In the genomic region with DNA sequence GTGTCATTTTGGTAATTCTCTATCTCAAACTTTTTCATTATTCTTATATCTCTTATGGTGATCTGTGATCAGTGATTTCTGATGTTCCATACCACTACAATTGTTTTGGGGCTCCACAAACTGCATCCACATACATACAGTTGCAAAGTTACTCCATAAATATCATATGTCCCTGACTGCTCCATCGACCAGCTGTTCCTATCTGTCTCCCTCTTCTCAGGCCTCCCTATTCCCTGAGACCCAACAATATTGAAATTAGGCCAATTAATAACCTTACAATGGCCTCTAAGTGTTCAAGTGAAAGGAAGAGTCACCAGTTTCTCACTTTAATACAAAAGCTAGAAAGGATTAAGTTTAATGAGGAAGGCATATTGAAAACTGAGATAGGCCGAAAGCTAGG, we compare ENCODE assay signal across 24 cellular contexts.
"Had no signal": no experiment of that assay in that cellular context is flagged by ENCODE, and none has a peak within 500 bp of the region (broad histone marks: within the 10 kb centered on the region; RNA-seq: fewer than 3 reads in every experiment).

No MANE protein-coding gene starts in this region.

- H3K27me3 Mint-ChIP-seq: activated CD4-positive, alpha-beta memory T cell treated with anti-CD3 and anti-CD28 coated beads, Interleukin-2, amount 10 ng/mL, durations not matched to agents 7 days and 5 days; activated CD4-positive, alpha-beta T cell treated with anti-CD3 and anti-CD28 coated beads for 36 hours; activated CD4-positive, alpha-beta T cell treated with anti-CD3 and anti-CD28 coated beads, Interleukin-2, amount 10 ng/mL, durations not matched to agents 24 days and 14 days; activated naive CD4-positive, alpha-beta T cell treated with anti-CD3 and anti-CD28 coated beads, Interleukin-2, amount 10 ng/mL, durations not matched to agents 7 days and 5 days; activated naive CD8-positive, alpha-beta T cell treated with anti-CD3 and anti-CD28 coated beads, Interleukin-2, amount 10 ng/mL, durations not matched to agents 7 days and 5 days; activated T-cell treated with anti-CD3 and anti-CD28 coated beads, Interleukin-2, amount 50 U/mL, for 24 hours; central memory CD8-positive, alpha-beta T cell; dendritic cell treated with granulocyte-macrophage colony-stimulating factor and Interleukin-4, amounts not matched to agents 40 ng/mL and 50 ng/mL, for 4 days had no signal

- DNase-seq: activated CD4-positive, alpha-beta memory T cell treated with anti-CD3 and anti-CD28 coated beads, Interleukin-2, amount 10 ng/mL, durations not matched to agents 7 days and 5 days; activated CD4-positive, alpha-beta T cell treated with anti-CD3 and anti-CD28 coated beads for 36 hours; activated CD4-positive, alpha-beta T cell treated with anti-CD3 and anti-CD28 coated beads, Interleukin-2, amount 10 ng/mL, durations not matched to agents 24 days and 14 days; activated CD4-positive, CD25-positive, alpha-beta regulatory T cell; activated CD4-positive, CD25-positive, alpha-beta regulatory T cell treated with anti-CD3 and anti-CD28 coated beads, Interleukin-2, amount 50 U/mL, for 72 hours; activated CD8-positive, alpha-beta memory T cell treated with anti-CD3 and anti-CD28 coated beads, Interleukin-2, amount 50 U/mL, for 48 hours; activated gamma-delta T cell; activated naive CD4-positive, alpha-beta T cell; activated naive CD4-positive, alpha-beta T cell treated with anti-CD3 and anti-CD28 coated beads, Interleukin-2, amount 10 ng/mL, durations not matched to agents 7 days and 5 days; activated naive CD8-positive, alpha-beta T cell treated with anti-CD3 and anti-CD28 coated beads, Interleukin-2, amount 10 ng/mL, durations not matched to agents 7 days and 5 days; activated T-cell treated with anti-CD3 and anti-CD28 coated beads for 4 hours; activated T-cell treated with anti-CD3 and anti-CD28 coated beads, Interleukin-2, amount 50 U/mL, for 24 hours; activated T-cell treated with anti-CD3 and anti-CD28 coated beads, Interleukin-2, amount 50 U/mL, for 72 hours; brain microvascular endothelial cell; dorsolateral prefrontal cortex; effector memory CD4-positive, alpha-beta T cell; endodermal cell; foreskin fibroblast; head of caudate nucleus; T-helper 2 cell had no signal

- H3K4me1 Mint-ChIP-seq: activated CD4-positive, alpha-beta memory T cell treated with anti-CD3 and anti-CD28 coated beads, Interleukin-2, amount 10 ng/mL, durations not matched to agents 7 days and 5 days; activated CD4-positive, alpha-beta T cell treated with anti-CD3 and anti-CD28 coated beads for 36 hours; central memory CD8-positive, alpha-beta T cell had no signal

- H3K4me3 Mint-ChIP-seq: activated CD4-positive, alpha-beta memory T cell treated with anti-CD3 and anti-CD28 coated beads, Interleukin-2, amount 10 ng/mL, durations not matched to agents 7 days and 5 days; activated CD4-positive, alpha-beta T cell treated with anti-CD3 and anti-CD28 coated beads for 36 hours; activated CD4-positive, alpha-beta T cell treated with anti-CD3 and anti-CD28 coated beads, Interleukin-2, amount 10 ng/mL, durations not matched to agents 24 days and 14 days; activated naive CD4-positive, alpha-beta T cell treated with anti-CD3 and anti-CD28 coated beads, Interleukin-2, amount 10 ng/mL, durations not matched to agents 7 days and 5 days; activated naive CD8-positive, alpha-beta T cell treated with anti-CD3 and anti-CD28 coated beads, Interleukin-2, amount 10 ng/mL, durations not matched to agents 7 days and 5 days; activated T-cell treated with anti-CD3 and anti-CD28 coated beads, Interleukin-2, amount 50 U/mL, for 24 hours; activated T-cell treated with anti-CD3 and anti-CD28 coated beads, Interleukin-2, amount 50 U/mL, for 72 hours; central memory CD8-positive, alpha-beta T cell; dendritic cell treated with granulocyte-macrophage colony-stimulating factor and Interleukin-4, amounts not matched to agents 40 ng/mL and 50 ng/mL, for 4 days; endodermal cell had no signal

- ATAC-seq: activated CD4-positive, alpha-beta T cell treated with anti-CD3 and anti-CD28 coated beads for 36 hours; activated naive CD4-positive, alpha-beta T cell treated with anti-CD3 and anti-CD28 coated beads, Interleukin-2, amount 50 U/mL, for 72 hours; activated T-cell treated with anti-CD3 and anti-CD28 coated beads, Interleukin-2, amount 50 U/mL, for 72 hours; esophagus mucosa had no signal

- H3K27ac Mint-ChIP-seq: activated CD4-positive, alpha-beta memory T cell treated with anti-CD3 and anti-CD28 coated beads, Interleukin-2, amount 10 ng/mL, durations not matched to agents 7 days and 5 days; activated CD4-positive, alpha-beta T cell treated with anti-CD3 and anti-CD28 coated beads for 36 hours; activated CD4-positive, alpha-beta T cell treated with anti-CD3 and anti-CD28 coated beads, Interleukin-2, amount 10 ng/mL, durations not matched to agents 24 days and 14 days; activated naive CD4-positive, alpha-beta T cell treated with anti-CD3 and anti-CD28 coated beads, Interleukin-2, amount 10 ng/mL, durations not matched to agents 7 days and 5 days; activated naive CD4-positive, alpha-beta T cell treated with anti-CD3 and anti-CD28 coated beads, Interleukin-2, amount 50 U/mL, for 72 hours; activated naive CD8-positive, alpha-beta T cell treated with anti-CD3 and anti-CD28 coated beads, Interleukin-2, amount 10 ng/mL, durations not matched to agents 7 days and 5 days; activated T-cell treated with anti-CD3 and anti-CD28 coated beads, Interleukin-2, amount 50 U/mL, for 24 hours; activated T-cell treated with anti-CD3 and anti-CD28 coated beads, Interleukin-2, amount 50 U/mL, for 72 hours; dendritic cell treated with granulocyte-macrophage colony-stimulating factor and Interleukin-4, amounts not matched to agents 40 ng/mL and 50 ng/mL, for 4 days; endodermal cell had no signal

- H3K9me3 Mint-ChIP-seq: activated CD4-positive, alpha-beta memory T cell treated with anti-CD3 and anti-CD28 coated beads, Interleukin-2, amount 10 ng/mL, durations not matched to agents 7 days and 5 days; activated naive CD4-positive, alpha-beta T cell treated with anti-CD3 and anti-CD28 coated beads, Interleukin-2, amount 10 ng/mL, durations not matched to agents 7 days and 5 days; activated T-cell treated with anti-CD3 and anti-CD28 coated beads, Interleukin-2, amount 50 U/mL, for 72 hours; central memory CD8-positive, alpha-beta T cell; dendritic cell treated with granulocyte-macrophage colony-stimulating factor and Interleukin-4, amounts not matched to agents 40 ng/mL and 50 ng/mL, for 4 days had no signal
